In genomic region chr6:25830461-25830860, GRCh38 we compare ENCODE assay signal across 39 cellular contexts. TPM values are rescaled to one million over a fixed set of nuclear protein-coding genes. Genes with fewer than 3 reads are reported as not detected.
"Had no signal": no experiment of that assay in that cellular context is flagged by ENCODE, and none has a peak within 500 bp of the region (broad histone marks: within the 10 kb centered on the region; RNA-seq: fewer than 3 reads in every experiment).

No MANE protein-coding gene starts in this region.

- H3K27ac Mint-ChIP-seq: activated B cell treated with CpG ODN at 0.5 μM for 24 hours; activated CD4-positive, alpha-beta memory T cell treated with anti-CD3 and anti-CD28 coated beads for 36 hours; activated naive CD4-positive, alpha-beta T cell treated with anti-CD3 and anti-CD28 coated beads, Interleukin-2, amount 50 U/mL, for 24 hours; activated naive CD8-positive, alpha-beta T cell treated with anti-CD3 and anti-CD28 coated beads, Interleukin-2, amount 10 ng/mL, durations not matched to agents 7 days and 5 days; activated T-helper 17 cell treated with anti-CD3 and anti-CD28 coated beads, Interleukin-2, amount 50 U/mL, for 72 hours had no signal

- DNase-seq: activated B cell treated with CpG ODN at 0.5 μM for 24 hours; activated CD4-positive, alpha-beta memory T cell treated with anti-CD3 and anti-CD28 coated beads for 36 hours; activated CD4-positive, alpha-beta T cell treated with anti-CD3 and anti-CD28 coated beads for 4 hours; activated CD4-positive, alpha-beta T cell treated with anti-CD3 and anti-CD28 coated beads, Interleukin-2, amount 50 U/mL, for 1 hour; activated CD4-positive, CD25-positive, alpha-beta regulatory T cell treated with anti-CD3 and anti-CD28 coated beads, Interleukin-2, amount 50 U/mL, for 72 hours; activated CD8-positive, alpha-beta memory T cell treated with anti-CD3 and anti-CD28 coated beads, Interleukin-2, amount 50 U/mL, for 4 hours; activated effector memory CD4-positive, alpha-beta T cell treated with anti-CD3 and anti-CD28 coated beads, Interleukin-2, amount 50 U/mL, for 16 hours; activated naive CD4-positive, alpha-beta T cell; activated naive CD8-positive, alpha-beta T cell treated with anti-CD3 and anti-CD28 coated beads, Interleukin-2, amount 10 ng/mL, durations not matched to agents 7 days and 5 days; activated T-cell treated with anti-CD3 and anti-CD28 coated beads for 4 hours; activated T-cell treated with anti-CD3 and anti-CD28 coated beads, Interleukin-2, amount 50 U/mL, for 48 hours; amygdala; Kasumi-1; KG1; MG63; NCI-H1048; NCI-H1105 treated with DMSO at 0.1 percent for 48 hours; NCI-H1436; NCI-H1694 treated with DMSO at 0.1 percent for 48 hours; NCI-H2029; NCI-H345; NCI-H524 treated with DMSO at 0.1 percent for 48 hours; NCI-H748 treated with DMSO at 0.1 percent for 48 hours; NK-92 treated with Interleukin-12 subunit alpha and Interleukin-12 subunit beta, amount 100 ng/mL, for 24 hours; PC-9; Right ventricle myocardium superior; SW 1271; T-helper 1 cell; T-helper 2 cell; T-helper 9 cell had no signal

- H3K9me3 ChIP-seq: ascending aorta, MG63 had no signal

- H3K36me3 Mint-ChIP-seq: activated naive CD8-positive, alpha-beta T cell treated with anti-CD3 and anti-CD28 coated beads, Interleukin-2, amount 10 ng/mL, durations not matched to agents 7 days and 5 days had no signal

- H3K27me3 ChIP-seq: ascending aorta, cardiac muscle cell, MG63 had no signal

- H3K36me3 ChIP-seq: ascending aorta, cardiac muscle cell, MG63 had no signal

- ATAC-seq: activated T-helper 17 cell treated with anti-CD3 and anti-CD28 coated beads, Interleukin-2, amount 50 U/mL, for 72 hours had no signal

- H3K27ac ChIP-seq: ascending aorta, cardiac muscle cell, PC-9, VCaP had no signal

- H2AFZ ChIP-seq: PC-9 had no signal

- H3K4me3 ChIP-seq: ascending aorta, cardiac muscle cell, MG63, PC-9 had no signal

- H3K4me1 Mint-ChIP-seq: activated B cell treated with CpG ODN at 0.5 μM for 24 hours; activated naive CD4-positive, alpha-beta T cell treated with anti-CD3 and anti-CD28 coated beads, Interleukin-2, amount 50 U/mL, for 24 hours; activated naive CD8-positive, alpha-beta T cell treated with anti-CD3 and anti-CD28 coated beads, Interleukin-2, amount 10 ng/mL, durations not matched to agents 7 days and 5 days; central memory CD8-positive, alpha-beta T cell had no signal

- H3K4me3 Mint-ChIP-seq: activated B cell treated with CpG ODN at 0.5 μM for 24 hours; activated CD4-positive, alpha-beta memory T cell treated with anti-CD3 and anti-CD28 coated beads for 36 hours; activated naive CD4-positive, alpha-beta T cell treated with anti-CD3 and anti-CD28 coated beads, Interleukin-2, amount 50 U/mL, for 24 hours; activated naive CD8-positive, alpha-beta T cell treated with anti-CD3 and anti-CD28 coated beads, Interleukin-2, amount 10 ng/mL, durations not matched to agents 7 days and 5 days; activated T-helper 17 cell treated with anti-CD3 and anti-CD28 coated beads, Interleukin-2, amount 50 U/mL, for 72 hours; central memory CD8-positive, alpha-beta T cell had no signal

- H3K4me2 ChIP-seq: PC-9 had no signal

RNA-seq across cellular contexts. Expression of gene SLC17A1, which starts 1.4 kb away (rescaled TPM):
- total RNA-seq: activated B cell treated with CpG ODN at 0.5 μM for 24 hours; activated CD4-positive, alpha-beta memory T cell treated with anti-CD3 and anti-CD28 coated beads for 36 hours; activated naive CD8-positive, alpha-beta T cell treated with anti-CD3 and anti-CD28 coated beads, Interleukin-2, amount 10 ng/mL, durations not matched to agents 7 days and 5 days; activated T-helper 17 cell treated with anti-CD3 and anti-CD28 coated beads, Interleukin-2, amount 50 U/mL, for 72 hours; ascending aorta; cardiac muscle cell; NCI-H460; OCI-LY7; PC-9; Right ventricle myocardium superior had no signal
- polyA plus RNA-seq: adipose tissue, cardiac muscle cell had no signal

RNA-seq across cellular contexts. Expression of gene SLC17A3, which starts 43.6 kb away (rescaled TPM):
- total RNA-seq: activated B cell treated with CpG ODN at 0.5 μM for 24 hours, ascending aorta, cardiac muscle cell, NCI-H460, PC-9, Right ventricle myocardium superior had no signal
- polyA plus RNA-seq: adipose tissue, cardiac muscle cell had no signal
